Comparison of ENCODE assay signal across 9 cellular contexts in genomic region chr12:120230974-120231315, GRCh38. TPM values are rescaled to one million over a fixed set of nuclear protein-coding genes. Genes with fewer than 3 reads are reported as not detected.
DNase-seq lines count a peak whose midpoint lies in the region; ATAC-seq and TF ChIP-seq lines count a peak whose summit lies in the region.
"Had no signal": no experiment of that assay in that cellular context is flagged by ENCODE, and none has a peak within 500 bp of the region (broad histone marks: within the 10 kb centered on the region; RNA-seq: fewer than 3 reads in every experiment).

No MANE protein-coding gene starts in this region.

- peak overlapping the region; percentile 46 for H3K4me2 ChIP-seq in trophoblast cell (ENCODE audit: low read length)

- peaks cover 55% of the 10 kb centered on the region for H3K79me1 ChIP-seq in trophoblast cell (ENCODE audit: low read length)

- no peaks in the 10 kb centered on the region for H3K9me3 ChIP-seq in CD8-positive, alpha-beta T cell (ENCODE audit: low read length)
- no peaks in the 10 kb centered on the region for H3K9me3 ChIP-seq in trophoblast cell (ENCODE audit: insufficient read depth, low read depth, low read length)

- peak overlapping the region; percentile 100 for H2BK120ac ChIP-seq in trophoblast cell (ENCODE audit: insufficient read depth, low read length, poor library complexity)

- H3K36me3 ChIP-seq in CD8-positive, alpha-beta T cell (ENCODE audit: insufficient read depth, low read length) = peaks cover 8% of the 10 kb centered on the region
- peaks cover 10% of the 10 kb centered on the region in 2 experiments for H3K36me3 ChIP-seq in trophoblast cell (ENCODE audit: control insufficient read depth in 1 of 2, insufficient read depth in 2 of 2, low read length in 2 of 2)

- peak overlapping the region; percentile 77 for H3K4me3 Mint-ChIP-seq in CD8-positive, alpha-beta T cell

- peak overlapping the region; percentile 100 for H4K91ac ChIP-seq in trophoblast cell (ENCODE audit: low read depth, low read length)

- WGBS in trophoblast cell (ENCODE audit: extremely low coverage, insufficient coverage, insufficient read length) = no CpG with 5 or more reads among the region's 6 CpGs

- no peaks in the 10 kb centered on the region for H3K27me3 ChIP-seq in CD8-positive, alpha-beta T cell (ENCODE audit: insufficient read depth, low read length)
- no peaks in the 10 kb centered on the region for H3K27me3 ChIP-seq in trophoblast cell (ENCODE audit: insufficient read depth, low read length)

- peak overlapping the region; percentile 79 for H4K12ac ChIP-seq in trophoblast cell (ENCODE audit: low read depth, low read length)

- peak overlapping the region; percentile 100 for H2BK5ac ChIP-seq in trophoblast cell (ENCODE audit: low read depth, low read length, poor library complexity)

- H3K9me3 Mint-ChIP-seq in CD8-positive, alpha-beta T cell = no peaks in the 10 kb centered on the region

- H3K14ac ChIP-seq in trophoblast cell (ENCODE audit: low read length) = peak overlapping the region; percentile 99

- ATAC-seq in CD8-positive, alpha-beta T cell = no peak
- ATAC-seq in GM18870 (IDR thresholded peaks at IDR 0.05; ENCODE audit: unreplicated experiment) = no peak
- ATAC-seq in HG03442 (IDR thresholded peaks at IDR 0.05; ENCODE audit: unreplicated experiment) = no peak
- ATAC-seq in GM21423 (IDR thresholded peaks at IDR 0.05; ENCODE audit: unreplicated experiment) = no peak

- H3K36me3 Mint-ChIP-seq in CD8-positive, alpha-beta T cell = peaks cover 19% of the 10 kb centered on the region

- no peak for DNase-seq in CD8-positive, alpha-beta T cell
- DNase-seq in fibroblast of mammary gland (ENCODE audit: low read depth) (no peak), trophoblast cell (no peak), 8988T (no peak)
- DNase-seq: cerebellar nuclear complex had no signal

- peak overlapping the region; percentile 92 for H3K4ac ChIP-seq in trophoblast cell (ENCODE audit: low read depth, low read length)

- CTCF ChIA-PET in CD8-positive, alpha-beta T cell (lab: Charles Lee) = interaction anchor here (1.1 to 11.1 kb wide), 6 partner anchors 11 to 61 kb away, joined by 4 to 458 read pairs (median 8); partner anchors contain the start of genes PXN and RNU4-2

- peak overlapping the region; percentile 98 for H2AK5ac ChIP-seq in trophoblast cell (ENCODE audit: low read length)

- H3K9ac ChIP-seq in trophoblast cell (ENCODE audit: low read length) = no peak overlapping the region

- peak overlapping the region; percentile 97 for H4K8ac ChIP-seq in trophoblast cell (ENCODE audit: low read depth, low read length)

- no peaks in the 10 kb centered on the region for H3K27me3 Mint-ChIP-seq in CD8-positive, alpha-beta T cell (ENCODE audit: low read depth)

- intact Hi-C loops in CD8-positive, alpha-beta T cell (cut with DNase I, micrococcal nuclease) = loop anchor here (1.0 kb wide), 2 partner anchors 21 to 22 kb away; no protein-coding TSS in a partner anchor

- no peak for TF ChIP-seq CTCF in CD8-positive, alpha-beta T cell (IDR thresholded peaks at IDR 0.05)
- TF ChIP-seq CTCF in VCaP (conservative IDR thresholded peaks at IDR 0.05) (no peak), fibroblast of mammary gland (conservative IDR thresholded peaks at IDR 0.05; ENCODE audit: control insufficient read depth, insufficient read depth, low read depth, low read length) (no peak)

- peaks cover 42% of the 10 kb centered on the region for H3K79me2 ChIP-seq in trophoblast cell (ENCODE audit: control insufficient read depth, insufficient read depth, low read length, poor library complexity)

- H3K27ac Mint-ChIP-seq in CD8-positive, alpha-beta T cell = peak overlapping the region; percentile 94

- POLR2A ChIA-PET in CD8-positive, alpha-beta T cell (lab: Charles Lee) = interaction anchor here (0.9 to 9.7 kb wide), 8 partner anchors 9 to 61 kb away, joined by 3 to 150 read pairs (median 10); partner anchors contain the start of genes PXN, RNU4-1, RNU4-2 and RPLP0

- H3K27ac ChIP-seq in CD8-positive, alpha-beta T cell (ENCODE audit: low read depth, low read length) = peak overlapping the region; percentile 8
- H3K27ac ChIP-seq in VCaP = peak overlapping the region; percentile 88
- peak overlapping the region; percentile 100 for H3K27ac ChIP-seq in trophoblast cell (ENCODE audit: low read depth, low read length)

- H3K18ac ChIP-seq in trophoblast cell (ENCODE audit: low read length) = peak overlapping the region; percentile 96

- peaks cover 84% of the 10 kb centered on the region for H3K4me1 ChIP-seq in CD8-positive, alpha-beta T cell (ENCODE audit: insufficient read depth, low read length)
- H3K4me1 ChIP-seq in trophoblast cell (ENCODE audit: control insufficient read depth in 1 of 2, insufficient read depth in 2 of 2, low read length in 2 of 2) = peaks cover 76% of the 10 kb centered on the region in 2 experiments

- no peak overlapping the region for H3K23ac ChIP-seq in trophoblast cell (ENCODE audit: low read length)

- H3K4me1 Mint-ChIP-seq in CD8-positive, alpha-beta T cell (ENCODE audit: low read depth) = peaks cover 91% of the 10 kb centered on the region

- H2AFZ ChIP-seq in trophoblast cell (ENCODE audit: insufficient read depth, low read length, poor library complexity) = peak overlapping the region; percentile 85

- peak overlapping the region; percentile 99 for H2BK12ac ChIP-seq in trophoblast cell (ENCODE audit: low read length)

- H3K4me3 ChIP-seq in CD8-positive, alpha-beta T cell (ENCODE audit: low read depth, low read length) = no peak overlapping the region
- H3K4me3 ChIP-seq in fibroblast of mammary gland (ENCODE audit: control insufficient read depth, low read depth, low read length) (peak overlapping the region; percentile 26), trophoblast cell (ENCODE audit: low read depth, low read length) (no peak overlapping the region)

RNA-seq across cellular contexts. Expression of gene RPLP0, which starts 30.0 kb away (rescaled TPM):
- total RNA-seq in CD8-positive, alpha-beta T cell = 1,000 to 10,000 TPM; 2,094 to 2,102 TPM
- polyA plus RNA-seq in trophoblast cell (2013) = 2,531 and 2,584 TPM in 2 replicates

RNA-seq across cellular contexts. Expression of gene PXN, which starts 34.6 kb away (rescaled TPM):
- 100 to 1,000 TPM; 170 to 171 TPM for total RNA-seq in CD8-positive, alpha-beta T cell
- polyA plus RNA-seq in trophoblast cell (2013) = 99.6 and 100 TPM in 2 replicates

RNA-seq across cellular contexts. Expression of gene GCN1, which starts 36.4 kb away (rescaled TPM):
- total RNA-seq in CD8-positive, alpha-beta T cell = 100 to 1,000 TPM; 161 to 163 TPM
- 41.3 and 42.4 TPM in 2 replicates for polyA plus RNA-seq in trophoblast cell (2013)

Comparison
In these comparisons a context has a peak if more than half of its experiments do, and no peak if none do; other contexts are left out.
1. H3K27ac ChIP-seq: peak in every context shown above with its lines; median percentile 100 in trophoblast cell; 88 in VCaP; 8 in CD8-positive, alpha-beta T cell.